31 cellular contexts compared by ENCODE assay signal in genomic region chr1:183859865-183860264, GRCh38. TPM values are rescaled to one million over a fixed set of nuclear protein-coding genes. Genes with fewer than 3 reads are reported as not detected.
A peak's percentile ranks its signal among the peaks of the same experiment; 100 is the strongest.
DNase-seq lines count a peak whose midpoint lies in the region; ATAC-seq, FAIRE-seq and TF ChIP-seq lines count a peak whose summit lies in the region.
"Had no signal": no experiment of that assay in that cellular context is flagged by ENCODE, and none has a peak within 500 bp of the region (broad histone marks: within the 10 kb centered on the region; RNA-seq: fewer than 3 reads in every experiment).

No MANE protein-coding gene starts in this region.

- H2AFZ ChIP-seq in SK-N-SH (ENCODE audit: low read depth), result no peak overlapping the region
- H2AFZ ChIP-seq: PC-9 had no signal

- H3K27me3 ChIP-seq in SK-N-SH (ENCODE audit: insufficient read depth) (no peaks in the 10 kb centered on the region), uterus (no peaks in the 10 kb centered on the region)
- H3K27me3 ChIP-seq: pancreas, right atrium auricular region, suprapubic skin had no signal

- no peaks in the 10 kb centered on the region for H3F3A ChIP-seq in SK-N-SH (replicated peaks; ENCODE audit: insufficient read depth)

- H3K9ac ChIP-seq in SK-N-SH, result no peak overlapping the region

- no peaks in the 10 kb centered on the region for H3K9me2 ChIP-seq in SK-N-SH

- no peak overlapping the region for H3K4me2 ChIP-seq in SK-N-SH
- H3K4me2 ChIP-seq: PC-9 had no signal

- ATAC-seq in omental fat pad (ENCODE audit: low FRiP score), result no peak
- no peak for ATAC-seq in GM21825 (IDR thresholded peaks at IDR 0.05; ENCODE audit: unreplicated experiment)
- ATAC-seq: activated naive CD8-positive, alpha-beta T cell treated with anti-CD3 and anti-CD28 coated beads, Interleukin-2, amount 50 U/mL, for 24 hours; activated T-cell treated with anti-CD3 and anti-CD28 coated beads, Interleukin-2, amount 50 U/mL, for 4 hours; CD8-positive, alpha-beta T cell; esophagus mucosa; naive thymus-derived CD8-positive, alpha-beta T cell; pancreas; Right ventricle myocardium inferior had no signal

- no peaks in the 10 kb centered on the region for H3K79me2 ChIP-seq in SK-N-SH (ENCODE audit: insufficient read depth)

- H3K4me1 ChIP-seq in SK-N-SH (ENCODE audit: control insufficient read depth in 1 of 2, insufficient read depth in 2 of 2, low read depth in 1 of 2, low read length in 1 of 2), result peaks cover 0 to 15% of the 10 kb centered on the region in 2 experiments; a peak in 2 of 4 replicates
- peaks cover 0 to 8% of the 10 kb centered on the region in 2 donors for H3K4me1 ChIP-seq in uterus
- H3K4me1 ChIP-seq: pancreas had no signal

- H3K9me3 Mint-ChIP-seq in neural crest cell, result no peaks in the 10 kb centered on the region
- H3K9me3 Mint-ChIP-seq: activated CD4-positive, alpha-beta T cell treated with anti-CD3 and anti-CD28 coated beads, Interleukin-2, amount 10 ng/mL, durations not matched to agents 24 days and 14 days; activated naive CD8-positive, alpha-beta T cell treated with anti-CD3 and anti-CD28 coated beads, Interleukin-2, amount 50 U/mL, for 24 hours; activated T-cell treated with anti-CD3 and anti-CD28 coated beads, Interleukin-2, amount 50 U/mL, for 4 hours; CD8-positive, alpha-beta T cell; naive thymus-derived CD8-positive, alpha-beta T cell had no signal

- peaks cover 9 to 16% of the 10 kb centered on the region in 2 experiments for H3K36me3 ChIP-seq in SK-N-SH (replicated peaks in 1 of 2; ENCODE audit: control insufficient read depth in 1 of 2, insufficient read depth in 2 of 2, low read length in 1 of 2)
- H3K36me3 ChIP-seq in uterus, result no peaks in the 10 kb centered on the region
- H3K36me3 ChIP-seq: pancreas, suprapubic skin had no signal

- H3K27me3 Mint-ChIP-seq in neural crest cell (ENCODE audit: low read depth), result no peaks in the 10 kb centered on the region
- H3K27me3 Mint-ChIP-seq: activated CD4-positive, alpha-beta T cell treated with anti-CD3 and anti-CD28 coated beads, Interleukin-2, amount 10 ng/mL, durations not matched to agents 24 days and 14 days; activated naive CD8-positive, alpha-beta T cell treated with anti-CD3 and anti-CD28 coated beads, Interleukin-2, amount 50 U/mL, for 24 hours; naive thymus-derived CD8-positive, alpha-beta T cell had no signal

- H3K4me3 Mint-ChIP-seq in neural crest cell, result no peak overlapping the region
- H3K4me3 Mint-ChIP-seq: activated CD4-positive, alpha-beta T cell treated with anti-CD3 and anti-CD28 coated beads, Interleukin-2, amount 10 ng/mL, durations not matched to agents 24 days and 14 days; activated naive CD8-positive, alpha-beta T cell treated with anti-CD3 and anti-CD28 coated beads, Interleukin-2, amount 50 U/mL, for 24 hours; activated T-cell treated with anti-CD3 and anti-CD28 coated beads, Interleukin-2, amount 50 U/mL, for 4 hours; CD8-positive, alpha-beta T cell; naive thymus-derived CD8-positive, alpha-beta T cell had no signal

- intact Hi-C loops in uterus (cut with DNase I; ENCODE audit: low total_unique reads), result no loop called here

- TF ChIP-seq CTCF in AG10803 (conservative IDR thresholded peaks at IDR 0.05; ENCODE audit: low read length) (no peak), SK-N-SH (IDR thresholded peaks at IDR 0.05) (no peak), neural crest cell (conservative IDR thresholded peaks at IDR 0.05) (no peak), uterus (IDR thresholded peaks at IDR 0.05) (no peak), omental fat pad (IDR thresholded peaks at IDR 0.05) (no peak)

- POLR2A ChIA-PET in SK-N-SH (lab: Yijun Ruan, JAX), result no interaction called here

- no peaks in the 10 kb centered on the region for H3K9me3 ChIP-seq in SK-N-SH
- no peaks in the 10 kb centered on the region for H3K9me3 ChIP-seq in uterus
- H3K9me3 ChIP-seq: pancreas, right atrium auricular region, suprapubic skin had no signal

- 69% methylated on average over 4 of the region's 4 CpGs for WGBS in SK-N-SH (ENCODE audit: low lambda C conversion rate)

- H3K4me3 ChIP-seq in AG10803 (ENCODE audit: low read length), result no peak overlapping the region
- H3K4me3 ChIP-seq in SK-N-SH (ENCODE audit: low read depth in 2 of 2, low read length in 1 of 2), result no peak overlapping the region
- no peak overlapping the region for H3K4me3 ChIP-seq in uterus
- H3K4me3 ChIP-seq: coronary artery, pancreas, PC-9, right atrium auricular region, suprapubic skin had no signal

- no peak for TF ChIP-seq EP300 in SK-N-SH (IDR thresholded peaks at IDR 0.05; ENCODE audit: borderline replicate concordance in 1 of 2, low read depth in 1 of 2, low read length in 1 of 2)

- no peaks in the 10 kb centered on the region for H4K20me1 ChIP-seq in SK-N-SH (ENCODE audit: insufficient read depth)

- peaks cover 3% of the 10 kb centered on the region for H3K4me1 Mint-ChIP-seq in neural crest cell
- H3K4me1 Mint-ChIP-seq: activated CD4-positive, alpha-beta T cell treated with anti-CD3 and anti-CD28 coated beads, Interleukin-2, amount 10 ng/mL, durations not matched to agents 24 days and 14 days; activated naive CD8-positive, alpha-beta T cell treated with anti-CD3 and anti-CD28 coated beads, Interleukin-2, amount 50 U/mL, for 24 hours had no signal

- no peak for TF ChIP-seq RAD21 in SK-N-SH (IDR thresholded peaks at IDR 0.05; ENCODE audit: low read length)

- DNase-seq in AG10803 (ENCODE audit: low read depth), result peak; percentile 83
- no peak for DNase-seq in SK-N-SH
- DNase-seq in neural crest cell (ENCODE audit: low read depth, low spot score), result no peak
- no peak for DNase-seq in uterus
- no peak for DNase-seq in omental fat pad (ENCODE audit: low spot score)
- DNase-seq in stimulated activated CD4-positive, alpha-beta T cell treated with anti-CD3 and anti-CD28 coated beads, Interleukin-4, amount 100 ng/mL, for 1 hour, result no peak
- DNase-seq: activated CD4-positive, alpha-beta T cell treated with anti-CD3 and anti-CD28 coated beads, Interleukin-2, amount 10 ng/mL, durations not matched to agents 24 days and 14 days; activated naive CD8-positive, alpha-beta T cell treated with anti-CD3 and anti-CD28 coated beads, Interleukin-2, amount 50 U/mL, for 24 hours; activated T-cell treated with anti-CD3 and anti-CD28 coated beads, Interleukin-2, amount 50 U/mL, for 4 hours; CD8-positive, alpha-beta T cell; H7; hypothalamus; naive thymus-derived CD8-positive, alpha-beta T cell; NCI-H1092; NCI-H187 treated with DMSO at 0.1 percent for 48 hours; NCI-H526; pancreas; PC-9; stimulated activated naive CD4-positive, alpha-beta T cell; T-helper 9 cell had no signal

- peaks cover 7% of the 10 kb centered on the region for H3K36me3 Mint-ChIP-seq in neural crest cell (ENCODE audit: low read depth)
- H3K36me3 Mint-ChIP-seq: CD8-positive, alpha-beta T cell had no signal

- TF ChIP-seq POLR2A in uterus (IDR thresholded peaks at IDR 0.05), result no peak

- FAIRE-seq in endometrium (lab: Jason Lieb, UNC), result peak; percentile 83
- FAIRE-seq: A204.1, bronchial epithelial cell, G401.6, pancreas, urothelium cell line had no signal

- peak overlapping the region in 1 of 2 experiments; percentile 81; a peak in 2 of 4 replicates for H3K27ac ChIP-seq in SK-N-SH (ENCODE audit: low read depth in 2 of 2, low read length in 1 of 2)
- peak overlapping the region in 1 of 2 donors; percentile 40 for H3K27ac ChIP-seq in uterus
- H3K27ac ChIP-seq: coronary artery, pancreas, PC-9, right atrium auricular region, suprapubic skin had no signal

- peak overlapping the region; percentile 14 for H3K27ac Mint-ChIP-seq in neural crest cell (ENCODE audit: unreplicated experiment)
- H3K27ac Mint-ChIP-seq: activated CD4-positive, alpha-beta T cell treated with anti-CD3 and anti-CD28 coated beads, Interleukin-2, amount 10 ng/mL, durations not matched to agents 24 days and 14 days; activated naive CD8-positive, alpha-beta T cell treated with anti-CD3 and anti-CD28 coated beads, Interleukin-2, amount 50 U/mL, for 24 hours; CD8-positive, alpha-beta T cell had no signal

- CTCF ChIA-PET in SK-N-SH (lab: Yijun Ruan, JAX), result interaction anchor here (1.0 to 1.6 kb wide), 2 partner anchors 56 to 205 kb away, joined by 3 read pairs; no protein-coding TSS in a partner anchor

TF ChIP-seq in SK-N-SH, 30 proteins besides CTCF, POLR2A, EP300 and RAD21:
- TF ChIP-seq NFIC (IDR thresholded peaks at IDR 0.05; ENCODE audit: borderline replicate concordance) (peak; percentile 18; the same call in 1 of the 2 replicates), GABPA (IDR thresholded peaks at IDR 0.05; ENCODE audit: low read depth) (no peak), JUND (IDR thresholded peaks at IDR 0.05) (no peak), MXI1 (IDR thresholded peaks at IDR 0.05; ENCODE audit: low read depth, low read length) (no peak), RXRA (IDR thresholded peaks at IDR 0.05; ENCODE audit: borderline replicate concordance, low read depth) (peak; percentile 63; the same call in 1 of the 2 replicates), RFX5 (IDR thresholded peaks at IDR 0.05; ENCODE audit: low read length) (no peak), NRF1 (IDR thresholded peaks at IDR 0.05; ENCODE audit: low read depth, low read length) (no peak), FOXJ3 (CRISPR knock-in tag; IDR thresholded peaks at IDR 0.05) (no peak), TCF12 (IDR thresholded peaks at IDR 0.05) (peak; percentile 71), PBX3 (IDR thresholded peaks at IDR 0.05) (0 out of 2 replicates have a peak, but pooled peaks have one; percentile 14)
- TF ChIP-seq, protein P1, sequence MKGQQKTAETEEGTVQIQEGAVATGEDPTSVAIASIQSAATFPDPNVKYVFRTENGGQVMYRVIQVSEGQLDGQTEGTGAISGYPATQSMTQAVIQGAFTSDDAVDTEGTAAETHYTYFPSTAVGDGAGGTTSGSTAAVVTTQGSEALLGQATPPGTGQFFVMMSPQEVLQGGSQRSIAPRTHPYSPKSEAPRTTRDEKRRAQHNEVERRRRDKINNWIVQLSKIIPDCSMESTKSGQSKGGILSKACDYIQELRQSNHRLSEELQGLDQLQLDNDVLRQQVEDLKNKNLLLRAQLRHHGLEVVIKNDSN (IDR thresholded peaks at IDR 0.05; ENCODE audit: borderline replicate concordance, low read depth), result no peak

RNA-seq across cellular contexts. Expression of gene RGL1, which starts 54.9 kb away (rescaled TPM):
- 8.3 and 10.7 TPM in 2 replicates for polyA plus RNA-seq in SK-N-SH (2012; rRNA removed)
- polyA plus RNA-seq in SK-N-SH (2012; cell fraction: cytosol; rRNA removed), result 8.7 and 9.7 TPM in 2 replicates
- 10.3 and 15.7 TPM in 2 replicates for polyA plus RNA-seq in SK-N-SH (2012; cell fraction: nucleus; rRNA removed)
- 13.3 and 13.6 TPM in 2 replicates for total RNA-seq in neural crest cell
- total RNA-seq in uterus, result 10 to 100 TPM in 2 of 4 donors, 1 to 10 TPM in 2; 6.9 to 92.9 (median 16.3) TPM
- 10 to 100 TPM; 66.8 to 88.3 (median 74.6) TPM for total RNA-seq in omental fat pad
